In the genomic region with DNA sequence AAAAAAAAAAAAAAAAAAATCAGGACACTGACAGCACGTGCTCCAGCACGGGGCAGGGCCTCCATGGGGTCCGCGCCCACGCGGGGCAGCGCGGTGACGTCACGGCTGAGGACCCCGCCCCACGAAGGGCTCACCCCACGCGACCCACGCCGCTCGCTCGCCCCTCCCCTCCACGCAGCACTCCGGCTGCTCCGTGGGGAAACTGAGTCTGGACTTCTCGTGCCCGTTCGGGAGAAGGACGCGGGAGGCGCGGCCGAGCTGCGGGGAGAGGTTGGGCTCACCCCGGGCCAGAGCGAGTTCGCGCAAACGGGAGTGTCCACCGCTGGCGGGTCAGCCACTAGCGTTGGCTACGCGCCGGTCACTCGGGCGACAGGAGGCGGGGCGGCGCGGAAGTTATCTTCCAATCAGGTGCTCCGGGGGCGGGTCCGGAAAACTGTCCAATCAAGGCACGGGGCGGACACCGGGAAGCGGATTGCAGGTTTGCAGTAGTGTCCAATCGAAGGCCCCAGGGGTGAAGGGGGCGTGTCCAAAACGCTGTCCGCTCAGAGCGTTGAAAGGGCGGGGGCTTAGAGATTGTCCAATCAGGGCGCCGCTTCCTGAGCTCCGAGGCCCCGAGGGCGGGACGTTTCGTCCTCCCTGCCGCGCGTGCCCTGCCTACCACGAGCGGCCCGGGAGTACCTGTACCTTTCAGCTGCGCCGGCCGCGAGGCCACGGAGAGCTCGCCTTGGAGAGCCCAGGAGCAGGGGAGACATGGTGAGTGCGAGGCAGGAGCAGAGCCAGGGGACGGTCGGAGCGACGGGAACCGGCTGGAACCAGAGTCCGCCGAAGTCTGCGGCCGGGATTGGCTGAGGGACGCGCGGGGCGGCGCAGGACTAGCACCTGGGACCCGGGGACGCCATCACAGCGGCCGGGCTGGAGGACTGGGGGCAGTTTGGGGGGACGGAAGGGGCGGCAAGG, we compare ENCODE assay signal across 1 cellular context.
TF ChIP-seq lines count a peak whose summit lies in the region.

A gene (plus strand): TSS at position 633 of the 957 bp plus-strand sequence. CDS start 118 bp downstream, at position 751.

TF ChIP-seq in H1, 55 proteins besides CTCF, POLR2A, EP300 and RAD21:
- TF ChIP-seq SP4 (IDR thresholded peaks at IDR 0.05; ENCODE audit: low read length) (peak; percentile 90), HDAC2 (IDR thresholded peaks at IDR 0.05; ENCODE audit: borderline replicate concordance in 1 of 2, low read depth in 2 of 2, low read length in 2 of 2) (peak in 1 of 2 experiments; percentile 88; a peak in 2 of 4 replicates), CREB1 (IDR thresholded peaks at IDR 0.05) (peak; percentile 42; the same call in 1 of the 2 replicates), FOSL1 (IDR thresholded peaks at IDR 0.05; ENCODE audit: insufficient read depth, low read depth, low read length) (no peak), CTBP2 (IDR thresholded peaks at IDR 0.05; ENCODE audit: borderline replicate concordance, insufficient read depth, insufficient read length, low read length) (no peak), SP1 (IDR thresholded peaks at IDR 0.05; ENCODE audit: low read depth, low read length) (peak; percentile 83), POLR2AphosphoS5 (IDR thresholded peaks at IDR 0.05; ENCODE audit: low read depth, low read length) (no peak; the same call in 1 of the 2 replicates), KDM4A (IDR thresholded peaks at IDR 0.05; ENCODE audit: low read depth, low read length, severe bottlenecking) (peak; percentile 96), PHF8 (conservative IDR thresholded peaks at IDR 0.05; ENCODE audit: low read depth, low read length) (peak; percentile 79), KDM1A (IDR thresholded peaks at IDR 0.05; ENCODE audit: borderline replicate concordance, low read length) (peak; percentile 12; the same call in 1 of the 2 replicates), TAF1 (IDR thresholded peaks at IDR 0.05; ENCODE audit: low read depth, low read length) (peak; percentile 19; the same call in 1 of the 2 replicates), ASH2L (IDR thresholded peaks at IDR 0.05; ENCODE audit: low read length) (peak; percentile 54), SUZ12 (IDR thresholded peaks at IDR 0.05; ENCODE audit: low read length) (peak; percentile 31; the same call in 1 of the 2 replicates), TBP (IDR thresholded peaks at IDR 0.05; ENCODE audit: low read depth, low read length) (0 out of 2 replicates have a peak, but pooled peaks have one; percentile 30), BACH1 (IDR thresholded peaks at IDR 0.05; ENCODE audit: low read length) (peak; percentile 90), RXRA (IDR thresholded peaks at IDR 0.05; ENCODE audit: insufficient read depth, low read depth, low read length) (no peak)
- TF ChIP-seq, protein P1, sequence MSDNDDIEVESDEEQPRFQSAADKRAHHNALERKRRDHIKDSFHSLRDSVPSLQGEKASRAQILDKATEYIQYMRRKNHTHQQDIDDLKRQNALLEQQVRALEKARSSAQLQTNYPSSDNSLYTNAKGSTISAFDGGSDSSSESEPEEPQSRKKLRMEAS (IDR thresholded peaks at IDR 0.05) = peak; percentile 81
- TF ChIP-seq, protein P2, sequence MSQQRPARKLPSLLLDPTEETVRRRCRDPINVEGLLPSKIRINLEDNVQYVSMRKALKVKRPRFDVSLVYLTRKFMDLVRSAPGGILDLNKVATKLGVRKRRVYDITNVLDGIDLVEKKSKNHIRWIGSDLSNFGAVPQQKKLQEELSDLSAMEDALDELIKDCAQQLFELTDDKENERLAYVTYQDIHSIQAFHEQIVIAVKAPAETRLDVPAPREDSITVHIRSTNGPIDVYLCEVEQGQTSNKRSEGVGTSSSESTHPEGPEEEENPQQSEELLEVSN (IDR thresholded peaks at IDR 0.05) = peak; percentile 57; the same call in 1 of the 2 replicates
TF ChIP-seq in H1: peak in this region for 14.
